1 cellular context compared by ENCODE assay signal in the genomic region with DNA sequence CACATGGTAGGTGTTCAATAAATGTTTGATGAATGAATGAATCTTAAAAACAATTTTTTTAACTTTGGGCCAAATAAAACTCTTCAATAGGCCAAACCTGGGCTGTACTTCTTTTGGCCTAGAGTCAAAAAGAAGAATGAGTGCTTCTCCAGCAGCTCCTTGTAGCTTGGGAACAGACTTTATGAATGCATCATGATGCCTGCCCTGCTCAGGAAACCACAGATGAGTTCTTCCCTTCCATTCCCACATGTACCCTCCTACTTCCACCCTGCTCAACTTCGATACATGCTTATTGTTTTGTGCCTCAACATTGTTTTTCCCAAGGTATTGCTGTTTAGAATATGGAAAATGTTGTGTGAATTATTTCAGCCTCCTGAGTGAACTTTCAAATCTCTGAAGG.
TF ChIP-seq lines count a peak whose summit lies in the region.

No MANE protein-coding gene starts in this region.

TF ChIP-seq in endothelial cell of umbilical vein, 7 proteins besides CTCF, POLR2A, EP300 and RAD21 (continued from another document):
- TF ChIP-seq EZH2 (IDR thresholded peaks at IDR 0.05; ENCODE audit: borderline replicate concordance, low read depth, low read length, severe bottlenecking) = no peak
- TF ChIP-seq MYC (IDR thresholded peaks at IDR 0.05; ENCODE audit: low read depth, low read length) = no peak
